Comparison of ENCODE assay signal across 14 cellular contexts in genomic region chr1:169163059-169163458, GRCh38. TPM values are rescaled to one million over a fixed set of nuclear protein-coding genes. Genes with fewer than 3 reads are reported as not detected.
A peak's percentile ranks its signal among the peaks of the same experiment; 100 is the strongest.
DNase-seq lines count a peak whose midpoint lies in the region; ATAC-seq, FAIRE-seq and TF ChIP-seq lines count a peak whose summit lies in the region.
"Had no signal": no experiment of that assay in that cellular context is flagged by ENCODE, and none has a peak within 500 bp of the region (broad histone marks: within the 10 kb centered on the region; RNA-seq: fewer than 3 reads in every experiment).

No MANE protein-coding gene starts in this region.

- POLR2A ChIA-PET in GM12878 (lab: Charles Lee) = interaction anchor here (0.6 kb wide), 1 partner anchor 160 kb away, joined by 3 read pairs; no protein-coding TSS in a partner anchor
- POLR2A ChIA-PET in CD4-positive, alpha-beta T cell (lab: Charles Lee) = no interaction called here

- peak; percentile 48 for ATAC-seq in HG03432 (IDR thresholded peaks at IDR 0.05; ENCODE audit: unreplicated experiment)
- ATAC-seq in GM12878 = peak; percentile 58
- no peak for ATAC-seq in CD4-positive, alpha-beta T cell (ENCODE audit: poor library complexity)
- no peak for ATAC-seq in lower lobe of right lung
- ATAC-seq: body of pancreas had no signal

- H4K20me1 ChIP-seq in GM12878 (ENCODE audit: control insufficient read depth, insufficient read depth) = no peaks in the 10 kb centered on the region

- no peak overlapping the region for H3K9ac ChIP-seq in GM12878 (ENCODE audit: control insufficient read depth, insufficient read depth, low read length)

- H3K27me3 ChIP-seq in GM12878 (replicated peaks in 1 of 2; ENCODE audit: control insufficient read depth in 2 of 2, insufficient read depth in 2 of 2, low read length in 1 of 2) (no peaks in the 10 kb centered on the region), lower lobe of right lung (ENCODE audit: low read depth) (no peaks in the 10 kb centered on the region)
- H3K27me3 ChIP-seq in CD4-positive, alpha-beta T cell (ENCODE audit: control insufficient read depth, insufficient read depth, low read length) = no peaks in the 10 kb centered on the region
- H3K27me3 ChIP-seq: body of pancreas, esophagus muscularis mucosa, neutrophil had no signal

- H3K9me3 Mint-ChIP-seq in CD4-positive, alpha-beta T cell = no peaks in the 10 kb centered on the region

- H3K27ac Mint-ChIP-seq in CD4-positive, alpha-beta T cell = no peak overlapping the region

- TF ChIP-seq CTCF in GM12878 (IDR thresholded peaks at IDR 0.05 in 2 of 3, conservative IDR thresholded peaks at IDR 0.05 in 1 of 3; ENCODE audit: control insufficient read depth in 2 of 3, extremely low read depth in 1 of 3, insufficient read depth in 1 of 3, low read depth in 3 of 3, low read length in 3 of 3) (no peak), lower lobe of right lung (IDR thresholded peaks at IDR 0.05) (no peak)
- no peak for TF ChIP-seq CTCF in CD4-positive, alpha-beta T cell (IDR thresholded peaks at IDR 0.05)

- no peak overlapping the region for H3K4me3 ChIP-seq in GM12878
- H3K4me3 ChIP-seq in lower lobe of right lung = no peak overlapping the region
- H3K4me3 ChIP-seq: body of pancreas, esophagus muscularis mucosa had no signal

- no peak for TF ChIP-seq RAD21 in GM12878 (IDR thresholded peaks at IDR 0.05; ENCODE audit: insufficient read depth, low read depth, low read length)

- no peak overlapping the region for H3K4me3 Mint-ChIP-seq in CD4-positive, alpha-beta T cell

- peaks cover 12% of the 10 kb centered on the region; the same call in 1 of the 2 replicates for H3K4me1 ChIP-seq in GM12878 (ENCODE audit: control insufficient read depth, insufficient read depth, low read length)
- no peaks in the 10 kb centered on the region for H3K4me1 ChIP-seq in lower lobe of right lung

- no peaks in the 10 kb centered on the region for H3K36me3 Mint-ChIP-seq in CD4-positive, alpha-beta T cell (ENCODE audit: low read depth)

- no peaks in the 10 kb centered on the region for H3K79me2 ChIP-seq in GM12878 (ENCODE audit: control insufficient read depth, insufficient read depth, low read length)

- SMC1A ChIA-PET in GM12878 (lab: Charles Lee; ENCODE audit: uncharacterized antibody, unreplicated experiment) = interaction anchor here (4.6 kb wide), 1 partner anchor 558 kb away, joined by 37 read pairs; no protein-coding TSS in a partner anchor

- WGBS in GM12878 (ENCODE audit: insufficient coverage, insufficient replicate concordance, low lambda C conversion rate, missing lambda C conversion rate) = 6% methylated on average over 5 of the region's 5 CpGs

- no peak overlapping the region for H3K4me2 ChIP-seq in GM12878 (ENCODE audit: control insufficient read depth, insufficient read depth)

- FAIRE-seq in GM12878 (lab: Jason Lieb, UNC) (no peak), urothelium cell line (lab: Jason Lieb, UNC) (peak; percentile 81)

- no TSS peak for BruUV-seq in GM12878 (replicated peaks; lab: Mats Ljungman, UMichigan)

- CTCF ChIA-PET in GM12878 (lab: Yijun Ruan, JAX) = no interaction called here
- CTCF ChIA-PET in CD4-positive, alpha-beta T cell (lab: Charles Lee) = no interaction called here

- no peaks in the 10 kb centered on the region for H3K27me3 Mint-ChIP-seq in CD4-positive, alpha-beta T cell

- H3K9me3 ChIP-seq in GM12878 (replicated peaks; ENCODE audit: control insufficient read depth, insufficient read depth, low read length) = no peaks in the 10 kb centered on the region
- no peaks in the 10 kb centered on the region for H3K9me3 ChIP-seq in CD4-positive, alpha-beta T cell (ENCODE audit: control insufficient read depth, low read length)
- H3K9me3 ChIP-seq in lower lobe of right lung = no peaks in the 10 kb centered on the region
- H3K9me3 ChIP-seq: body of pancreas, esophagus muscularis mucosa, neutrophil had no signal

- intact Hi-C loops in GM12878 (cut with micrococcal nuclease; ENCODE audit: unreplicated experiment) = loop anchor here (5.0 kb wide), 2 partner anchors 526 to 561 kb away; no protein-coding TSS in a partner anchor
- intact Hi-C loops in CD4-positive, alpha-beta T cell (cut with DNase I, micrococcal nuclease) = no loop called here
- intact Hi-C loops in lower lobe of right lung (cut with DNase I) = no loop called here

- RAD21 ChIA-PET in GM12878 (lab: Charles Lee; ENCODE audit: unreplicated experiment) = no interaction called here

- no peak overlapping the region for H2AFZ ChIP-seq in GM12878 (ENCODE audit: control insufficient read depth, low read depth, low read length)

- DNase-seq in stimulated activated CD4-positive, alpha-beta T cell treated with anti-CD3 and anti-CD28 coated beads, Interleukin-15, amount 100 ng/mL, for 24 hours = peak; percentile 21
- DNase-seq in stimulated activated CD4-positive, alpha-beta T cell treated with anti-CD3 and anti-CD28 coated beads, Interleukin-12 subunit alpha, Interleukin-12 subunit beta, amount 100 ng/mL, for 4 hours = no peak
- no peak for DNase-seq in GM12878 (ENCODE audit: low read depth, low spot score)
- peak; percentile 46 for DNase-seq in urothelium cell line (ENCODE audit: low spot score)
- DNase-seq in glomerular visceral epithelial cell (ENCODE audit: extremely low spot score) = no peak
- DNase-seq in CD4-positive, alpha-beta T cell = no peak
- DNase-seq in lower lobe of right lung = no peak
- DNase-seq: body of pancreas, NCI-H748 treated with DMSO at 0.1 percent for 48 hours, SW 1271 had no signal

- TF ChIP-seq EP300 in GM12878 (IDR thresholded peaks at IDR 0.05; ENCODE audit: borderline replicate concordance in 1 of 2, control insufficient read depth in 1 of 2, low read depth in 2 of 2, low read length in 2 of 2) = no peak

- H3K36me3 ChIP-seq in GM12878 (ENCODE audit: control insufficient read depth in 2 of 2, insufficient read depth in 2 of 2, low read length in 1 of 2) (no peaks in the 10 kb centered on the region), lower lobe of right lung (no peaks in the 10 kb centered on the region)
- H3K36me3 ChIP-seq: esophagus muscularis mucosa, neutrophil had no signal

- TF ChIP-seq POLR2A in GM12878 (IDR thresholded peaks at IDR 0.05; ENCODE audit: low read depth, low read length) = no peak

- in situ Hi-C loops in GM12878 (cut with MboI) = no loop called here

- H3K27ac ChIP-seq in GM12878 (ENCODE audit: control insufficient read depth, insufficient read depth) (no peak overlapping the region), lower lobe of right lung (no peak overlapping the region)
- H3K27ac ChIP-seq in CD4-positive, alpha-beta T cell (ENCODE audit: low read depth, low read length) = no peak overlapping the region
- H3K27ac ChIP-seq: body of pancreas, C4-2B, neutrophil had no signal

- H3K4me1 Mint-ChIP-seq in CD4-positive, alpha-beta T cell (ENCODE audit: low read depth) = no peaks in the 10 kb centered on the region

TF ChIP-seq in GM12878, 131 proteins besides CTCF, POLR2A, EP300 and RAD21 (continues in another document):
- TF ChIP-seq MYC (IDR thresholded peaks at IDR 0.05; ENCODE audit: insufficient read depth, insufficient read length, insufficient replicate concordance, low read length, severe bottlenecking) (no peak), NKRF (conservative IDR thresholded peaks at IDR 0.05) (no peak)

RNA-seq across cellular contexts. Expression of gene ATP1B1, which starts 56.6 kb away (rescaled TPM):
- total RNA-seq in GM12878 (2013; cell fraction: nucleolus; rRNA removed) = 4.3 and 4.8 TPM in 2 replicates
- total RNA-seq in GM12878 (2014; rRNA removed) = 0.76 and 0.96 TPM in 2 replicates
- total RNA-seq in GM12878 (2014; rRNA removed; fragmentation: Illumina TruSeq; extraction: Trizol) = 1.2 and 1.4 TPM in 2 replicates
- total RNA-seq in GM12878 (2021) = 2.7 and 3.2 TPM in 2 replicates
- 3.1 TPM for polyA plus RNA-seq in GM12878 (2011; ENCODE audit: low read depth)
- polyA plus RNA-seq in GM12878 (2011; rRNA removed) = 14.0 and 19.7 TPM in 2 replicates
- 6.6 and 7.5 TPM in 2 replicates for polyA plus RNA-seq in GM12878 (2011; cell fraction: cytosol; rRNA removed)
- 6.6 and 7.0 TPM in 2 replicates for polyA plus RNA-seq in GM12878 (2011; cell fraction: nucleus; rRNA removed)
- polyA plus RNA-seq in GM12878 (2012) = 4.0 and 8.0 TPM in 2 replicates
- 1.6 and 2.6 TPM in 2 replicates for polyA plus RNA-seq in GM12878 (2014; fragmentation: Illumina TruSeq; extraction: Trizol)
- under 1 TPM; 0.84 to 0.90 TPM for polyA plus RNA-seq in GM12878 (2014; fragmentation: Nextera tagmentation; extraction: Ambion mirVana)
- 1.1 and 1.3 TPM in 2 replicates for polyA plus RNA-seq in GM12878 (2014; rRNA removed)
- 1 to 10 TPM; 2.0 to 2.1 TPM for polyA plus RNA-seq in GM12878 (2016; fragmentation: Nextera tagmentation; extraction: Ambion mirVana)
- 9.7 and 11.3 TPM in 2 replicates for polyA minus RNA-seq in GM12878 (2011; rRNA and poly(A)+ RNA removed)
- 7.1 and 8.2 TPM in 2 replicates for polyA minus RNA-seq in GM12878 (2011; cell fraction: cytosol; rRNA and poly(A)+ RNA removed)
- 5.3 and 8.1 TPM in 2 replicates for polyA minus RNA-seq in GM12878 (2011; cell fraction: nucleus; rRNA and poly(A)+ RNA removed)
- total RNA-seq in CD4-positive, alpha-beta T cell = 1 to 10 TPM; 3.5 to 4.5 TPM
- 173 TPM for total RNA-seq in lower lobe of right lung

Comparison
In these comparisons a context has a peak if more than half of its experiments do, and no peak if none do; other contexts are left out.
1. DNase-seq: peak in stimulated activated CD4-positive, alpha-beta T cell treated with anti-CD3 and anti-CD28 coated beads, Interleukin-15, amount 100 ng/mL, for 24 hours (single experiment) and urothelium cell line (single experiment); none in stimulated activated CD4-positive, alpha-beta T cell treated with anti-CD3 and anti-CD28 coated beads, Interleukin-12 subunit alpha, Interleukin-12 subunit beta, amount 100 ng/mL, for 4 hours (single experiment), GM12878 (single experiment), glomerular visceral epithelial cell (single experiment), CD4-positive, alpha-beta T cell (0 of 10) and lower lobe of right lung (single experiment).
2. ATAC-seq: peak in HG03432 (single experiment) and GM12878 (single experiment); none in CD4-positive, alpha-beta T cell (single experiment) and lower lobe of right lung (0 of 2).
3. RNA of gene ATP1B1, which starts 56.6 kb away (total RNA-seq): 173 TPM in lower lobe of right lung (single experiment); 3.5 to 4.5 TPM in CD4-positive, alpha-beta T cell and 0.76 to 4.8 TPM in GM12878; every median in the first group is over 10 times any median in the second.